Comparison of ENCODE assay signal across 8 cellular contexts in the genomic region with DNA sequence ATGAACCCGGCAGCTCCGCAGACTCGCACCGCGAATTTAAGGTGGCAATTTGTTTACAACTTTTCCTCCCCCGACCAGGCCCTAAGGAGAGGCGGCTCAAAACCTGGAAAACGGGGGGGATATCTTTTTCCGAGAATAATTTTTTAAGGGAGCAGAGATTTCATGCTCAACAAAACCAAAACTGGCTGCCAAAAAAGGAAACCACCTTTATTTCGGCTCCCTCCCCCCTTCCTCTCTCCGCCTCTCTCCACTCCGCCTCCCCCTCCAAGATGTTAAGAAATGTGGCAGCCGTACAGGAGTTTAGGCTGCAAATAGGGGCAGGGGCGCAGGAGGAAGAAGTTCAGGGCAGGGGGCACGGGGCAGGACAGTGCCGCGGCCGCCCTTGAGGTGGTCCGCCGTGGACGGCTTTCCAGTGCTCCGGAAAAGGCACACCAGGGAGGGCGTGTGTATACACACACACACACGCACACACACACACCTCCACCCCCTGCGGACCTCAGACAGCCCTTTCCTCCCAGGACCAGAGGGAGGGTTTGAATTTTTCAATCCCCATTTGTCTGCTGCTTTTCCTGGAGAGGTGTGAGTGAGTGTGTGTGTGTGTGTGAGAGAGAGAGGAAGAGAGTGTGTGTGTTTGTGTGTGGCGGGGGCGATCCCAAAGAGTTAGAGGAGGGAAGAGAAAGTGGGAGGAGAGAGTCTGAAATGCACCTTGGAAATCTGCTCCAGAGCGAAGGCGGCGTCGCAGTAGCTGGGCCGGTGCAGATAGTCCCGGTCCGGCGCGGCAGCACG. TPM values are rescaled to one million over a fixed set of nuclear protein-coding genes. Genes with fewer than 3 reads are reported as not detected.
DNase-seq lines count a peak whose midpoint lies in the region; ATAC-seq and TF ChIP-seq lines count a peak whose summit lies in the region.

No MANE protein-coding gene starts in this region.

- H3K27ac Mint-ChIP-seq in activated T-helper 1 cell treated with anti-CD3 and anti-CD28 coated beads, Interleukin-12 subunit alpha, Interleukin-12 subunit beta, Interleukin-2, Interleukin-4 antibody, amounts not matched to agents 30 ng/mL and 10 ng/mL and 1 ng/mL, durations not matched to agents 14 hours and 24 hours and 36 hours: peak overlapping the region; percentile 83
- peak overlapping the region; percentile 97 for H3K27ac Mint-ChIP-seq in nephron progenitor cell

- H3K36me3 Mint-ChIP-seq in activated T-helper 1 cell treated with anti-CD3 and anti-CD28 coated beads, Interleukin-12 subunit alpha, Interleukin-12 subunit beta, Interleukin-2, Interleukin-4 antibody, amounts not matched to agents 30 ng/mL and 10 ng/mL and 1 ng/mL, durations not matched to agents 14 hours and 24 hours and 36 hours (ENCODE audit: low read depth): peaks cover 1% of the 10 kb centered on the region
- H3K36me3 Mint-ChIP-seq in nephron progenitor cell (ENCODE audit: low read depth): no peaks in the 10 kb centered on the region

- no peaks in the 10 kb centered on the region for H3K9me3 Mint-ChIP-seq in activated T-helper 1 cell treated with anti-CD3 and anti-CD28 coated beads, Interleukin-12 subunit alpha, Interleukin-12 subunit beta, Interleukin-2, Interleukin-4 antibody, amounts not matched to agents 30 ng/mL and 10 ng/mL and 1 ng/mL, durations not matched to agents 14 hours and 24 hours and 36 hours
- no peaks in the 10 kb centered on the region for H3K9me3 Mint-ChIP-seq in nephron progenitor cell

- peak overlapping the region; percentile 82 for H3K4me3 ChIP-seq in fibroblast of mammary gland (ENCODE audit: control insufficient read depth, low read depth, low read length)

- ATAC-seq in GM18909 (IDR thresholded peaks at IDR 0.05; ENCODE audit: poor library complexity, unreplicated experiment): no peak

- peak overlapping the region; percentile 95 for H3K4me3 Mint-ChIP-seq in activated T-helper 1 cell treated with anti-CD3 and anti-CD28 coated beads, Interleukin-12 subunit alpha, Interleukin-12 subunit beta, Interleukin-2, Interleukin-4 antibody, amounts not matched to agents 30 ng/mL and 10 ng/mL and 1 ng/mL, durations not matched to agents 14 hours and 24 hours and 36 hours
- peak overlapping the region; percentile 98 for H3K4me3 Mint-ChIP-seq in nephron progenitor cell

- peak; percentile 36 to 39 for DNase-seq in activated CD4-positive, alpha-beta T cell treated with anti-CD3 and anti-CD28 coated beads for 4 hours
- no peak for DNase-seq in activated CD4-positive, alpha-beta T cell treated with anti-CD3 and anti-CD28 coated beads, Interleukin-2, amount 50 U/mL, for 4 hours
- DNase-seq in NCI-H748 (lab: John Stamatoyannopoulos, UW; ENCODE audit: unreplicated experiment): peak; percentile 76
- DNase-seq in activated T-helper 1 cell treated with anti-CD3 and anti-CD28 coated beads, Interleukin-12 subunit alpha, Interleukin-12 subunit beta, Interleukin-2, Interleukin-4 antibody, amounts not matched to agents 30 ng/mL and 10 ng/mL and 1 ng/mL, durations not matched to agents 14 hours and 24 hours and 36 hours (ENCODE audit: low spot score): no peak
- peak; percentile 62 for DNase-seq in fibroblast of mammary gland (ENCODE audit: low read depth)
- peak; percentile 42 for DNase-seq in nephron progenitor cell
- DNase-seq in NCI-H1436 (lab: John Stamatoyannopoulos, UW): no peak

- intact Hi-C loops in activated T-helper 1 cell treated with anti-CD3 and anti-CD28 coated beads, Interleukin-12 subunit alpha, Interleukin-12 subunit beta, Interleukin-2, Interleukin-4 antibody, amounts not matched to agents 30 ng/mL and 10 ng/mL and 1 ng/mL, durations not matched to agents 14 hours and 24 hours and 36 hours (cut with micrococcal nuclease): loop anchor here (1.0 to 10.0 kb wide), 5 partner anchors 10 to 780 kb away; partner anchors contain the start of genes AOPEP and FANCC

- TF ChIP-seq CTCF in fibroblast of mammary gland (conservative IDR thresholded peaks at IDR 0.05; ENCODE audit: control insufficient read depth, insufficient read depth, low read depth, low read length) (no peak), nephron progenitor cell (IDR thresholded peaks at IDR 0.05) (no peak)

- H3K4me1 Mint-ChIP-seq in activated T-helper 1 cell treated with anti-CD3 and anti-CD28 coated beads, Interleukin-12 subunit alpha, Interleukin-12 subunit beta, Interleukin-2, Interleukin-4 antibody, amounts not matched to agents 30 ng/mL and 10 ng/mL and 1 ng/mL, durations not matched to agents 14 hours and 24 hours and 36 hours (ENCODE audit: low read depth): peaks cover 48% of the 10 kb centered on the region
- peaks cover 42% of the 10 kb centered on the region for H3K4me1 Mint-ChIP-seq in nephron progenitor cell

- H3K27me3 Mint-ChIP-seq in activated T-helper 1 cell treated with anti-CD3 and anti-CD28 coated beads, Interleukin-12 subunit alpha, Interleukin-12 subunit beta, Interleukin-2, Interleukin-4 antibody, amounts not matched to agents 30 ng/mL and 10 ng/mL and 1 ng/mL, durations not matched to agents 14 hours and 24 hours and 36 hours (ENCODE audit: insufficient read depth): peaks cover 58% of the 10 kb centered on the region
- peaks cover 14% of the 10 kb centered on the region for H3K27me3 Mint-ChIP-seq in nephron progenitor cell (ENCODE audit: low read depth, poor library complexity)

RNA-seq across cellular contexts. Expression of gene PTCH1, which starts 9.1 kb away (rescaled TPM):
- 9.9 and 11.5 TPM in 2 replicates for total RNA-seq in activated T-helper 1 cell treated with anti-CD3 and anti-CD28 coated beads, Interleukin-12 subunit alpha, Interleukin-12 subunit beta, Interleukin-2, Interleukin-4 antibody, amounts not matched to agents 30 ng/mL and 10 ng/mL and 1 ng/mL, durations not matched to agents 14 hours and 24 hours and 36 hours

Comparison
In these comparisons a context has a peak if more than half of its experiments do, and no peak if none do; other contexts are left out.
1. DNase-seq: peak in activated CD4-positive, alpha-beta T cell treated with anti-CD3 and anti-CD28 coated beads for 4 hours (2 of 2), NCI-H748 (single experiment), fibroblast of mammary gland (single experiment) and nephron progenitor cell (single experiment); none in activated CD4-positive, alpha-beta T cell treated with anti-CD3 and anti-CD28 coated beads, Interleukin-2, amount 50 U/mL, for 4 hours (0 of 2), activated T-helper 1 cell treated with anti-CD3 and anti-CD28 coated beads, Interleukin-12 subunit alpha, Interleukin-12 subunit beta, Interleukin-2, Interleukin-4 antibody, amounts not matched to agents 30 ng/mL and 10 ng/mL and 1 ng/mL, durations not matched to agents 14 hours and 24 hours and 36 hours (single experiment) and NCI-H1436 (single experiment).